Comparison of ENCODE assay signal across 17 cellular contexts in the genomic region with DNA sequence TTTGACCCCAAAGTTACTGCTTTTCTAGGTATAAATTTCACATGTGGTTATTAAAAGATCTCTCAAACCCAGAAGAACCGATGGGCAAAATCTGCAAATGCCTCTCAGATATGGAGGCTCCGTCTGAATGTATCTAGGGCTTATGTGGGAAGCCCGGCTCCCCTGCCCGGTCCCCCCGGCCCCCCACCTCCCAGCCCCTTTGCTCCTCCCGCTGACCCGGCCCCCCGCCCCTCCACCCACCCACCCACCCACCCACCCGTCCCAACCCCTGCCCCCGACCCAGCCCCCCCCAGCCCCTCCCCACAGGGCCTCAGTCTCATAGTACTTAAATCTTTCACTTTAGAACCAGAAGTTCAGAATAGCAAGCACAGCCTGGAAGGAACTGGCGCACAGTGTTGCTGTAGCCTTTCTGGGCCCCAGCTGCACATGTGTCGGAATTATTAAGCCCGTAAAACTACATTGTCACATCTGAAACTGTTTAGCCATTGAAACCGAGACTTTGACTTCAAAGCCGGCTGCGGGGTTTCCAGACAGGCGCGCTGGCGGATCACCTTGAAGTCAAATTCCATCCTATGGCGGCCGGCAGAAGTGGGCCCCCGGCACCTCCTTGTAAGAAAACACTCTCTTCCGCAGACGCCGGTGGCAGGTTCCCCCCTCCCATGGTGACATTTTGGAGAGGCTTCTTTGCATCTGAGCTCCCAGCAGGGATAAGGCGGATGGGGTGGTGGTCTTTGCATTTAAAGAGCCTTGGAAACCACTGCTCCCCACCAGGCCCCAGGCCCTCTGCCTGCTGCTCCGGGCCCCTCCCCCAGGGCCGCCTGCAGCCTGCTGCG. TPM values are rescaled to one million over a fixed set of nuclear protein-coding genes. Genes with fewer than 3 reads are reported as not detected.
DNase-seq lines count a peak whose midpoint lies in the region; ATAC-seq, FAIRE-seq and TF ChIP-seq lines count a peak whose summit lies in the region.
"Had no signal": no experiment of that assay in that cellular context is flagged by ENCODE, and none has a peak within 500 bp of the region (broad histone marks: within the 10 kb centered on the region; RNA-seq: fewer than 3 reads in every experiment).

No MANE protein-coding gene starts in this region.

- no peak overlapping the region for H3K56ac ChIP-seq in mesendoderm (ENCODE audit: low read length)

- no peak for TF ChIP-seq RAD21 in K562 (CRISPR knock-in tag; conservative IDR thresholded peaks at IDR 0.05 in 1 of 2, IDR thresholded peaks at IDR 0.05 in 1 of 2)

- BruUV-seq in K562 (replicated peaks; lab: Mats Ljungman, UMichigan), result no TSS peak

- no peak overlapping the region for H3K4me3 Mint-ChIP-seq in activated CD4-positive, alpha-beta T cell treated with anti-CD3 and anti-CD28 coated beads, Interleukin-2, amount 10 ng/mL, durations not matched to agents 7 days and 5 days
- H3K4me3 Mint-ChIP-seq in progenitor cell of endocrine pancreas (ENCODE audit: low read depth), result no peak overlapping the region
- H3K4me3 Mint-ChIP-seq: naive B cell; T-helper 1 cell treated with Interleukin-12 subunit alpha and Interleukin-12 subunit beta and Interleukin-4 antibody, amounts not matched to agents 30 μg/mL and 1 μg/mL, for 36 hours had no signal

- WGBS in K562 (ENCODE audit: insufficient coverage, low coverage, missing lambda C conversion rate), result 30% methylated on average over 20 of the region's 29 CpGs
- no CpG with 5 or more reads among the region's 29 CpGs for WGBS in mesendoderm (ENCODE audit: extremely low coverage, insufficient coverage, low lambda C conversion rate)

- peak overlapping the region; percentile 16 for H3K4ac ChIP-seq in mesendoderm (ENCODE audit: low read depth, low read length)

- no peaks in the 10 kb centered on the region for H3K36me3 Mint-ChIP-seq in activated CD4-positive, alpha-beta T cell treated with anti-CD3 and anti-CD28 coated beads, Interleukin-2, amount 10 ng/mL, durations not matched to agents 7 days and 5 days (ENCODE audit: low read depth)
- H3K36me3 Mint-ChIP-seq in progenitor cell of endocrine pancreas (ENCODE audit: insufficient read depth), result no peaks in the 10 kb centered on the region
- H3K36me3 Mint-ChIP-seq: naive B cell had no signal

- CTCF ChIA-PET in HEK293T (lab: Yijun Ruan, JAX) (no interaction called here), K562 (lab: Yijun Ruan, JAX; ENCODE audit: low intra/inter-chr PET ratio) (no interaction called here)
- CTCF ChIA-PET in activated CD4-positive, alpha-beta T cell treated with anti-CD3 and anti-CD28 coated beads, Interleukin-2, amount 10 ng/mL, durations not matched to agents 7 days and 5 days (lab: Charles Lee), result no interaction called here

- no peak overlapping the region for H4K8ac ChIP-seq in mesendoderm (ENCODE audit: low read depth, low read length)

- no peaks in the 10 kb centered on the region for H3K9me3 Mint-ChIP-seq in activated CD4-positive, alpha-beta T cell treated with anti-CD3 and anti-CD28 coated beads, Interleukin-2, amount 10 ng/mL, durations not matched to agents 7 days and 5 days
- no peaks in the 10 kb centered on the region for H3K9me3 Mint-ChIP-seq in progenitor cell of endocrine pancreas (ENCODE audit: low read depth)
- H3K9me3 Mint-ChIP-seq: naive B cell; T-helper 1 cell treated with Interleukin-12 subunit alpha and Interleukin-12 subunit beta and Interleukin-4 antibody, amounts not matched to agents 30 μg/mL and 1 μg/mL, for 36 hours had no signal

- H3K4me1 Mint-ChIP-seq in activated CD4-positive, alpha-beta T cell treated with anti-CD3 and anti-CD28 coated beads, Interleukin-2, amount 10 ng/mL, durations not matched to agents 7 days and 5 days, result no peaks in the 10 kb centered on the region
- no peaks in the 10 kb centered on the region for H3K4me1 Mint-ChIP-seq in progenitor cell of endocrine pancreas (ENCODE audit: low read depth)
- H3K4me1 Mint-ChIP-seq: naive B cell had no signal

- intact Hi-C loops in K562 (cut with micrococcal nuclease), result no loop called here

- no peak overlapping the region for H2AFZ ChIP-seq in K562 (ENCODE audit: low read depth, low read length)

- no peak overlapping the region for H2BK120ac ChIP-seq in mesendoderm (ENCODE audit: low read depth, low read length)

- no peak for TF ChIP-seq EP300 in K562 (IDR thresholded peaks at IDR 0.05; ENCODE audit: low read length)

- peaks cover 0 to 52% (median 34%) of the 10 kb centered on the region in 10 experiments; a peak in 15 of 20 replicates for H3K4me1 ChIP-seq in BLaER1 treated with 17β-estradiol and CSF1 and Interleukin-3, amounts not matched to agents 10 nM and 100 nM
- no peaks in the 10 kb centered on the region; a peak in 2 of 5 replicates for H3K4me1 ChIP-seq in K562 (replicated peaks in 1 of 2; ENCODE audit: control insufficient read depth in 2 of 2, insufficient read depth in 2 of 2, low read length in 2 of 2)
- H3K4me1 ChIP-seq in mesendoderm (ENCODE audit: control insufficient read depth, low read depth, low read length), result no peaks in the 10 kb centered on the region
- H3K4me1 ChIP-seq: psoas muscle had no signal

- no peak for DNase-seq in HEK293T (ENCODE audit: extremely low spot score)
- no peak for DNase-seq in K562 (ENCODE audit: extremely low read depth in 1 of 4, low spot score in 3 of 4)
- DNase-seq in mesendoderm, result peak; percentile 40
- no peak for DNase-seq in erythroblast (lab: John Stamatoyannopoulos, UW)
- no peak for DNase-seq in activated CD4-positive, alpha-beta T cell treated with anti-CD3 and anti-CD28 coated beads, Interleukin-2, amount 10 ng/mL, durations not matched to agents 7 days and 5 days
- DNase-seq in progenitor cell of endocrine pancreas (ENCODE audit: low spot score, unreplicated experiment), result no peak
- DNase-seq in T1000 (lab: John Stamatoyannopoulos, UW), result no peak
- DNase-seq: activated naive CD4-positive, alpha-beta T cell treated with anti-CD3 and anti-CD28 coated beads, Interleukin-2, amount 50 U/mL, for 16 hours; DMS153; hypothalamus; naive B cell; NCI-H187; NCI-H524 had no signal

- H3K27ac Mint-ChIP-seq in activated CD4-positive, alpha-beta T cell treated with anti-CD3 and anti-CD28 coated beads, Interleukin-2, amount 10 ng/mL, durations not matched to agents 7 days and 5 days, result no peak overlapping the region
- H3K27ac Mint-ChIP-seq in progenitor cell of endocrine pancreas, result no peak overlapping the region
- H3K27ac Mint-ChIP-seq: T-helper 1 cell treated with Interleukin-12 subunit alpha and Interleukin-12 subunit beta and Interleukin-4 antibody, amounts not matched to agents 30 μg/mL and 1 μg/mL, for 36 hours had no signal

- H3K27ac ChIP-seq in BLaER1 treated with 17β-estradiol and CSF1 and Interleukin-3, amounts not matched to agents 10 nM and 100 nM, result no peak overlapping the region
- H3K27ac ChIP-seq in K562 (ENCODE audit: extremely low read depth, low read depth, low read length) (no peak overlapping the region), mesendoderm (ENCODE audit: low read depth, low read length) (no peak overlapping the region)
- H3K27ac ChIP-seq: psoas muscle had no signal

- H2BK15ac ChIP-seq in mesendoderm (replicated peaks; ENCODE audit: low read depth), result no peak overlapping the region

- peaks cover 0 to 10% (median 0%) of the 10 kb centered on the region in 11 experiments; a peak in 2 of 22 replicates for H3K36me3 ChIP-seq in BLaER1 treated with 17β-estradiol and CSF1 and Interleukin-3, amounts not matched to agents 10 nM and 100 nM
- H3K36me3 ChIP-seq in K562 (ENCODE audit: control insufficient read depth, insufficient read depth, low read length), result no peaks in the 10 kb centered on the region
- no peaks in the 10 kb centered on the region for H3K36me3 ChIP-seq in mesendoderm (ENCODE audit: control insufficient read depth, insufficient read depth, low read length)

- no peak overlapping the region for H2BK5ac ChIP-seq in mesendoderm (ENCODE audit: low read length)

- in situ Hi-C loops in K562 (cut with MboI), result loop anchor here (10.0 kb wide), 1 partner anchor 123 kb away; no protein-coding TSS in a partner anchor

- H3K79me1 ChIP-seq in mesendoderm (ENCODE audit: low read length), result no peaks in the 10 kb centered on the region

- TF ChIP-seq POLR2A in K562 (conservative IDR thresholded peaks at IDR 0.05) (no peak), erythroblast (IDR thresholded peaks at IDR 0.05; ENCODE audit: low read length) (no peak)

- ATAC-seq in K562, result no peak; the same call in 2 of the 3 replicates
- ATAC-seq: psoas muscle had no signal

- H3K9me3 ChIP-seq in BLaER1 treated with 17β-estradiol and CSF1 and Interleukin-3, amounts not matched to agents 10 nM and 100 nM (replicated peaks in 1 of 11), result no peaks in the 10 kb centered on the region
- no peaks in the 10 kb centered on the region for H3K9me3 ChIP-seq in K562 (replicated peaks; ENCODE audit: control insufficient read depth, insufficient read depth, low read depth, low read length)
- H3K9me3 ChIP-seq: psoas muscle had no signal

- H3K18ac ChIP-seq in mesendoderm (ENCODE audit: low read length), result peak overlapping the region; percentile 54

- H3K79me2 ChIP-seq in K562 (ENCODE audit: control insufficient read depth, insufficient read depth, low read length), result no peaks in the 10 kb centered on the region
- no peaks in the 10 kb centered on the region for H3K79me2 ChIP-seq in mesendoderm (ENCODE audit: control insufficient read depth, insufficient read depth, low read length)

- peak overlapping the region in 7 of 11 experiments; percentile 48 to 73 (median 57); a peak in 10 of 22 replicates for H3K4me2 ChIP-seq in BLaER1 treated with 17β-estradiol and CSF1 and Interleukin-3, amounts not matched to agents 10 nM and 100 nM
- H3K4me2 ChIP-seq in K562 (ENCODE audit: insufficient read depth, low read length) (no peak overlapping the region), mesendoderm (ENCODE audit: low read length) (no peak overlapping the region)

- no peak overlapping the region; a peak in 1 of 22 replicates for H3K9ac ChIP-seq in BLaER1 treated with 17β-estradiol and CSF1 and Interleukin-3, amounts not matched to agents 10 nM and 100 nM
- H3K9ac ChIP-seq in K562 (ENCODE audit: insufficient read depth in 1 of 2, low read depth in 2 of 2, low read length in 2 of 2) (no peak overlapping the region), mesendoderm (ENCODE audit: low read length) (no peak overlapping the region)

- no peak overlapping the region for H3K23ac ChIP-seq in mesendoderm (ENCODE audit: low read length)

- POLR2A ChIA-PET in HEK293T (lab: Yijun Ruan, JAX) (interaction anchor here (1.1 kb wide), 1 partner anchor 11 kb away, joined by 3 read pairs; no protein-coding TSS in a partner anchor), K562 (lab: Yijun Ruan, JAX) (no interaction called here)
- POLR2A ChIA-PET in activated CD4-positive, alpha-beta T cell treated with anti-CD3 and anti-CD28 coated beads, Interleukin-2, amount 10 ng/mL, durations not matched to agents 7 days and 5 days (lab: Charles Lee), result no interaction called here

- no peaks in the 10 kb centered on the region for H3K9me1 ChIP-seq in K562 (ENCODE audit: control insufficient read depth, insufficient read depth, low read length)

- H2AK5ac ChIP-seq in mesendoderm (ENCODE audit: low read length), result no peak overlapping the region

- H3K4me3 ChIP-seq in BLaER1 treated with 17β-estradiol and CSF1 and Interleukin-3, amounts not matched to agents 10 nM and 100 nM, result no peak overlapping the region
- no peak overlapping the region for H3K4me3 ChIP-seq in K562
- no peak overlapping the region for H3K4me3 ChIP-seq in mesendoderm (ENCODE audit: low read length)
- H3K4me3 ChIP-seq: psoas muscle had no signal

- FAIRE-seq in K562 (lab: Jason Lieb, UNC), result no peak
- FAIRE-seq: RCC 7860 had no signal

- H3K27me3 Mint-ChIP-seq in activated CD4-positive, alpha-beta T cell treated with anti-CD3 and anti-CD28 coated beads, Interleukin-2, amount 10 ng/mL, durations not matched to agents 7 days and 5 days, result no peaks in the 10 kb centered on the region
- H3K27me3 Mint-ChIP-seq in progenitor cell of endocrine pancreas, result no peaks in the 10 kb centered on the region
- H3K27me3 Mint-ChIP-seq: naive B cell had no signal

- peaks cover 0 to 53% (median 41%) of the 10 kb centered on the region in 11 experiments; a peak in 18 of 22 replicates for H4K20me1 ChIP-seq in BLaER1 treated with 17β-estradiol and CSF1 and Interleukin-3, amounts not matched to agents 10 nM and 100 nM
- H4K20me1 ChIP-seq in K562 (replicated peaks; ENCODE audit: control insufficient read depth, insufficient read depth, low read length), result peaks cover 35% of the 10 kb centered on the region

- H3K27me3 ChIP-seq in BLaER1 treated with 17β-estradiol and CSF1 and Interleukin-3, amounts not matched to agents 10 nM and 100 nM, result peaks cover 0 to 33% (median 14%) of the 10 kb centered on the region in 11 experiments; a peak in 16 of 22 replicates
- H3K27me3 ChIP-seq in K562 (ENCODE audit: control insufficient read depth in 2 of 2, insufficient read depth in 2 of 2, low read length in 2 of 2), result peaks cover 40 to 48% of the 10 kb centered on the region in 2 experiments
- no peaks in the 10 kb centered on the region for H3K27me3 ChIP-seq in mesendoderm (ENCODE audit: insufficient read depth, low read length, poor library complexity)

- H4K5ac ChIP-seq in mesendoderm (ENCODE audit: low read length), result no peak overlapping the region

- TF ChIP-seq CTCF in K562 (IDR thresholded peaks at IDR 0.05 in 2 of 3, conservative IDR thresholded peaks at IDR 0.05 in 1 of 3; ENCODE audit: insufficient read depth in 2 of 3, low read depth in 1 of 3, low read length in 3 of 3) (no peak), progenitor cell of endocrine pancreas (IDR thresholded peaks at IDR 0.05; ENCODE audit: unreplicated experiment) (no peak)

RNA-seq across cellular contexts. Expression of gene NKD2, which starts 12.8 kb away (rescaled TPM):
- 0.55 and 2.0 TPM in 2 replicates for total RNA-seq in K562 (2011; cell fraction: chromatin; rRNA removed; ENCODE audit: low replicate concordance)
- 0.67 and 1.7 TPM in 2 replicates for total RNA-seq in K562 (2011; cell fraction: nucleolus; rRNA removed)
- total RNA-seq in K562 (2011; cell fraction: nucleoplasm; rRNA removed), result 0.37 TPM in 1 of 2 replicates, not detected in the other
- 0.12 and 0.64 TPM in 2 replicates for total RNA-seq in K562 (2014; rRNA removed)
- total RNA-seq in K562 (2014; rRNA removed; fragmentation: Illumina TruSeq; extraction: Trizol), result not detected in 2 replicates
- not detected in 2 replicates for total RNA-seq in K562 (2015; rRNA removed; fragmentation: Illumina TruSeq; extraction: Trizol)
- 0.35 and 0.38 TPM in 2 replicates for total RNA-seq in K562 (2021)
- polyA plus RNA-seq in K562 (2011; rRNA removed), result 0.20 and 0.65 TPM in 2 replicates
- polyA plus RNA-seq in K562 (2011; cell fraction: cytosol; rRNA removed), result 0.29 TPM in 1 of 2 replicates, not detected in the other
- polyA plus RNA-seq in K562 (2011; cell fraction: nucleus; rRNA removed), result 3.0 and 5.0 TPM in 2 replicates
- 0.16 and 0.98 TPM in 2 replicates for polyA plus RNA-seq in K562 (2012)
- not detected in 2 replicates for polyA plus RNA-seq in K562 (2014; fragmentation: Illumina TruSeq; extraction: Trizol)
- not detected for polyA plus RNA-seq in K562 (2014; fragmentation: Nextera tagmentation; extraction: Ambion mirVana)
- polyA plus RNA-seq in K562 (2014; rRNA removed), result 0.09 TPM in 1 of 2 replicates, not detected in the other
- not detected in 2 replicates for polyA minus RNA-seq in K562 (2011; rRNA and poly(A)+ RNA removed)
- 1.3 TPM in 1 of 2 replicates, not detected in the other for polyA minus RNA-seq in K562 (2011; cell fraction: cytosol; rRNA and poly(A)+ RNA removed)
- polyA minus RNA-seq in K562 (2011; cell fraction: nucleus; rRNA and poly(A)+ RNA removed), result 1.00 and 1.3 TPM in 2 replicates
- 4.1 TPM for polyA plus RNA-seq in mesendoderm (2013, experiment 1 of 2)
- polyA plus RNA-seq in mesendoderm (2013, experiment 2 of 2), result 3.1 TPM
- total RNA-seq in activated CD4-positive, alpha-beta T cell treated with anti-CD3 and anti-CD28 coated beads, Interleukin-2, amount 10 ng/mL, durations not matched to agents 7 days and 5 days, result 1 to 10 TPM; 1.4 to 1.8 TPM
- total RNA-seq in progenitor cell of endocrine pancreas, result 23.9 and 28.3 TPM in 2 replicates

Comparison
In these comparisons a context has a peak if more than half of its experiments do, and no peak if none do; other contexts are left out.
1. H3K4me2 ChIP-seq: peak in BLaER1 treated with 17β-estradiol and CSF1 and Interleukin-3, amounts not matched to agents 10 nM and 100 nM (7 of 11); none in K562 (single experiment) and mesendoderm (single experiment).